ENCODE assay signal across 30 cellular contexts in the genomic region with DNA sequence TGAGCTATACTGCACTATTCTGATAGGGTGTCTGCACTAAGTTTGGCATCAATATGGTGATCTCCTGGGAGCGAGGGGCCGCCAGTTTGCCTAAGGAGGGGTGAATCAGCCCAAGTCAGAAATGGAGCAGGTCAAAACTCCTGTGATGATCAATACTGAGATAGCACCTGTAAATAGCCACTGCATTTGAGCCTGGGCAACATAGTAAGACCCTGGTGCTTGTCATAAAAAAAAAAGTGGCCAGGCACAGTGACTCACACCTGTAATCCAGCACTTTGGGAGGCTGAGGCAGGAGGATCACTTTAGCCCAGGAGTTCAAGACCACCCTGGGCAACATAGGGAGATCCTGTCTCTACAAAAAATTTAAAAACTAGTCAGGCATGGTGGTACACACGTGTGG. TPM values are rescaled to one million over a fixed set of nuclear protein-coding genes. Genes with fewer than 3 reads are reported as not detected.
"Had no signal": no experiment of that assay in that cellular context is flagged by ENCODE, and none has a peak within 500 bp of the region (broad histone marks: within the 10 kb centered on the region; RNA-seq: fewer than 3 reads in every experiment).

No MANE protein-coding gene starts in this region.

- H3K27me3 ChIP-seq: colonic mucosa, dorsolateral prefrontal cortex, esophagus muscularis mucosa, esophagus squamous epithelium, foreskin keratinocyte, gastrocnemius medialis, gastroesophageal sphincter, heart left ventricle, heart right ventricle had no signal

- ATAC-seq: effector memory CD8-positive, alpha-beta T cell; esophagus mucosa; foreskin keratinocyte; gastrocnemius medialis; gastroesophageal sphincter; heart left ventricle; heart right ventricle had no signal

- H3K27ac ChIP-seq: colonic mucosa, coronary artery, dorsolateral prefrontal cortex, epithelial cell of prostate, esophagus muscularis mucosa, esophagus squamous epithelium, foreskin keratinocyte, gastrocnemius medialis, gastroesophageal sphincter, heart left ventricle, heart right ventricle had no signal

- DNase-seq: colonic mucosa; cortex of kidney; dermis blood vessel endothelial cell; dorsolateral prefrontal cortex; effector CD4-positive, alpha-beta T cell; effector CD8-positive, alpha-beta T cell; effector memory CD4-positive, alpha-beta T cell; effector memory CD8-positive, alpha-beta T cell; endodermal cell; erythroblast; esophagus squamous epithelium; foreskin fibroblast; foreskin keratinocyte; foreskin melanocyte; gastrocnemius medialis; glutamatergic neuron; head of caudate nucleus; heart left ventricle; heart right ventricle had no signal

- H3K9me3 ChIP-seq: colonic mucosa, esophagus muscularis mucosa, esophagus squamous epithelium, gastrocnemius medialis, gastroesophageal sphincter, heart left ventricle had no signal

- H3K4me3 ChIP-seq: colonic mucosa, coronary artery, dorsolateral prefrontal cortex, esophagus muscularis mucosa, esophagus squamous epithelium, gastrocnemius medialis, gastroesophageal sphincter, heart left ventricle, heart right ventricle had no signal

- FAIRE-seq: colon, endometrium, endothelial cell of umbilical vein, frontal cortex had no signal

- H3K4me1 ChIP-seq: colonic mucosa, gastrocnemius medialis had no signal

- H3K36me3 ChIP-seq: colonic mucosa, esophagus muscularis mucosa, esophagus squamous epithelium, gastrocnemius medialis, gastroesophageal sphincter, heart left ventricle, heart right ventricle had no signal

RNA-seq across cellular contexts. Expression of a gene that starts 48.1 kb away (rescaled TPM):
- total RNA-seq: fibroblast of lung, glomerular endothelial cell had no signal
